In the genomic region with DNA sequence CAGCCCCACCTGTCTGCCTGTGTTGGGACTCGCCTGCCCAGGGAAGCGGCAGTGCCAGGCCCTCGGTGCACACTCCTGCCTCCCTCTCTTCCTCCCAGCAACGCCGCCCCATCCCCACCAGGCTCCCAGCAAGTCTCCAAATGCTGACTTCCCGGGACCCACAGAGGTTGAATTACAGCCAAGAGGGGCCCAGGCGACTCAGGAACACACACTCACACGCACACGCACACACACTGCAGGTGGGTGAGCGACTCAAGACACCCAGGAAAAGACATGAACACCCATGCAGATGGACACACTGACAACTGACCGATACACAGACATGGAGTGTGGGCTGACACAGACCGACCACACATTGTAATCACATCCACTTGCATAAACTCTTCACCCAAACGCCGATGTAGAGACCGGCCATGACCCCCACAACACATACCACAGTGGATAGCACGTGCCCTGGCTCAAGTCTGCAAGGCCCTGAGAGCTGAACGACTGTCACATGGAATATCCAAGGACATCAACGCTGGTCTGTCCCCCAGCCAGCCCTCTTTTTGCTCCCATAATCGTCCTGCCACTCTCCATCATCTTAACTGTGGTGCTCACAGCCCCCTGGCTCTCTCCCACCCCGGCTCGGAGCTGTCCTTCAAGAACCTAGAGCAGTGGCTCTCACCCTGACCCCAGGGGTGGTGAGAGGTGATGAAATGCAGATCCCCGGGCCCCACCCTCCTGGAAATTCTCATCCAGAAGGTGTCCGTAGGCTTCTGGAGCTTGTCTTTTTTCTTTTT, we compare ENCODE assay signal across 24 cellular contexts. TPM values are rescaled to one million over a fixed set of nuclear protein-coding genes. Genes with fewer than 3 reads are reported as not detected.
"Had no signal": no experiment of that assay in that cellular context is flagged by ENCODE, and none has a peak within 500 bp of the region (broad histone marks: within the 10 kb centered on the region; RNA-seq: fewer than 3 reads in every experiment).

No MANE protein-coding gene starts in this region.

- ATAC-seq: activated CD4-positive, CD25-positive, alpha-beta regulatory T cell treated with anti-CD3 and anti-CD28 coated beads, Interleukin-2, amount 50 U/mL, for 24 hours; activated CD8-positive, alpha-beta T cell treated with anti-CD3 and anti-CD28 coated beads, Interleukin-2, amount 10 ng/mL, durations not matched to agents 7 days and 5 days; gastrocnemius medialis; left ventricle myocardium superior; pancreas; upper lobe of right lung had no signal

- H3K36me3 ChIP-seq: gastrocnemius medialis, pancreas, right lobe of liver, upper lobe of right lung had no signal

- H3K9me3 ChIP-seq: gastrocnemius medialis, pancreas, right lobe of liver, upper lobe of right lung had no signal

- H3K27me3 ChIP-seq: pancreas, right lobe of liver had no signal

- DNase-seq: activated CD4-positive, alpha-beta T cell treated with anti-CD3 and anti-CD28 coated beads, Interleukin-2, amount 10 ng/mL, durations not matched to agents 7 days and 5 days; activated CD8-positive, alpha-beta T cell treated with anti-CD3 and anti-CD28 coated beads, Interleukin-2, amount 10 ng/mL, durations not matched to agents 7 days and 5 days; activated effector memory CD4-positive, alpha-beta T cell treated with Interleukin-2 at 50 U/mL for 16 hours; activated naive CD4-positive, alpha-beta T cell treated with anti-CD3 and anti-CD28 coated beads, Interleukin-2, amount 10 ng/mL, durations not matched to agents 7 days and 5 days; activated T-cell treated with anti-CD3 and anti-CD28 coated beads, Interleukin-2, amount 50 U/mL, for 48 hours; cerebellar nuclear complex; effector memory CD4-positive, alpha-beta T cell; gastrocnemius medialis; head of caudate nucleus; kidney glomerular epithelial cell; left ventricle myocardium superior; small intestine; stimulated activated CD4-positive, alpha-beta T cell treated with anti-CD3 and anti-CD28 coated beads, Interleukin-15, amount 100 ng/mL, for 24 hours; stimulated activated CD4-positive, alpha-beta T cell treated with anti-CD3 and anti-CD28 coated beads, Interleukin-4, amount 100 ng/mL, for 1 hour; T1000 had no signal

- H3K27ac ChIP-seq: epithelial cell of prostate, gastrocnemius medialis, pancreas, right lobe of liver, upper lobe of right lung had no signal

- H3K4me3 Mint-ChIP-seq: activated CD4-positive, alpha-beta T cell treated with anti-CD3 and anti-CD28 coated beads, Interleukin-2, amount 10 ng/mL, durations not matched to agents 7 days and 5 days; activated CD8-positive, alpha-beta T cell treated with anti-CD3 and anti-CD28 coated beads, Interleukin-2, amount 10 ng/mL, durations not matched to agents 7 days and 5 days; activated naive CD4-positive, alpha-beta T cell treated with anti-CD3 and anti-CD28 coated beads, Interleukin-2, amount 10 ng/mL, durations not matched to agents 7 days and 5 days; dendritic cell treated with granulocyte-macrophage colony-stimulating factor and Interleukin-4, amounts not matched to agents 40 ng/mL and 50 ng/mL, for 4 days had no signal

- FAIRE-seq: bronchial epithelial cell, pancreas, small intestine had no signal

- H3K9me3 Mint-ChIP-seq: activated CD4-positive, alpha-beta T cell treated with anti-CD3 and anti-CD28 coated beads, Interleukin-2, amount 10 ng/mL, durations not matched to agents 7 days and 5 days; activated naive CD4-positive, alpha-beta T cell treated with anti-CD3 and anti-CD28 coated beads, Interleukin-2, amount 10 ng/mL, durations not matched to agents 7 days and 5 days; dendritic cell treated with granulocyte-macrophage colony-stimulating factor and Interleukin-4, amounts not matched to agents 40 ng/mL and 50 ng/mL, for 4 days had no signal

- H3K36me3 Mint-ChIP-seq: activated naive CD4-positive, alpha-beta T cell treated with anti-CD3 and anti-CD28 coated beads, Interleukin-2, amount 10 ng/mL, durations not matched to agents 7 days and 5 days had no signal

- H3K4me1 Mint-ChIP-seq: activated CD4-positive, alpha-beta T cell treated with anti-CD3 and anti-CD28 coated beads, Interleukin-2, amount 10 ng/mL, durations not matched to agents 7 days and 5 days; activated naive CD4-positive, alpha-beta T cell treated with anti-CD3 and anti-CD28 coated beads, Interleukin-2, amount 10 ng/mL, durations not matched to agents 7 days and 5 days had no signal

- H3K4me3 ChIP-seq: gastrocnemius medialis, pancreas, right lobe of liver, upper lobe of right lung had no signal

- H3K27ac Mint-ChIP-seq: activated CD4-positive, alpha-beta T cell treated with anti-CD3 and anti-CD28 coated beads, Interleukin-2, amount 10 ng/mL, durations not matched to agents 7 days and 5 days; activated CD8-positive, alpha-beta T cell treated with anti-CD3 and anti-CD28 coated beads, Interleukin-2, amount 10 ng/mL, durations not matched to agents 7 days and 5 days; activated naive CD4-positive, alpha-beta T cell treated with anti-CD3 and anti-CD28 coated beads, Interleukin-2, amount 10 ng/mL, durations not matched to agents 7 days and 5 days; dendritic cell treated with granulocyte-macrophage colony-stimulating factor and Interleukin-4, amounts not matched to agents 40 ng/mL and 50 ng/mL, for 4 days had no signal

- H3K4me1 ChIP-seq: gastrocnemius medialis, pancreas, upper lobe of right lung had no signal

RNA-seq across cellular contexts. Expression of a gene that starts 0.5 kb away (rescaled TPM):
- total RNA-seq: activated CD4-positive, alpha-beta T cell treated with anti-CD3 and anti-CD28 coated beads, Interleukin-2, amount 10 ng/mL, durations not matched to agents 7 days and 5 days; activated CD8-positive, alpha-beta T cell treated with anti-CD3 and anti-CD28 coated beads, Interleukin-2, amount 10 ng/mL, durations not matched to agents 7 days and 5 days; gastrocnemius medialis; left ventricle myocardium superior; myocyte; pancreas; right lobe of liver; T-helper 1 cell treated with Interleukin-12 subunit alpha and Interleukin-12 subunit beta and Interleukin-4 antibody, amounts not matched to agents 30 ng/mL and 1 ng/mL, for 36 hours; upper lobe of right lung had no signal
- polyA plus RNA-seq: pancreas had no signal
